In genomic region chr5:65426656-65427055, GRCh38 we compare ENCODE assay signal across 39 cellular contexts.
"Had no signal": no experiment of that assay in that cellular context is flagged by ENCODE, and none has a peak within 500 bp of the region (broad histone marks: within the 10 kb centered on the region; RNA-seq: fewer than 3 reads in every experiment).

No MANE protein-coding gene starts in this region.

- H3K4me1 ChIP-seq: adrenal gland, ascending aorta, body of pancreas, breast epithelium had no signal

- FAIRE-seq: bronchial epithelial cell had no signal

- H3K27ac ChIP-seq: adrenal gland, ascending aorta, body of pancreas, brain microvascular endothelial cell, breast epithelium, cardiac muscle cell had no signal

- H3K27me3 ChIP-seq: adrenal gland, ascending aorta, body of pancreas, brain microvascular endothelial cell, breast epithelium, cardiac muscle cell had no signal

- H3K4me3 ChIP-seq: adrenal gland, ascending aorta, body of pancreas, breast epithelium, cardiac muscle cell had no signal

- H3K36me3 Mint-ChIP-seq: activated naive CD4-positive, alpha-beta T cell treated with anti-CD3 and anti-CD28 coated beads, Interleukin-2, amount 10 ng/mL, durations not matched to agents 7 days and 5 days had no signal

- H3K4me3 Mint-ChIP-seq: activated naive CD4-positive, alpha-beta T cell treated with anti-CD3 and anti-CD28 coated beads for 36 hours; activated naive CD4-positive, alpha-beta T cell treated with anti-CD3 and anti-CD28 coated beads, Interleukin-2, amount 10 ng/mL, durations not matched to agents 7 days and 5 days; activated naive CD4-positive, alpha-beta T cell treated with anti-CD3 and anti-CD28 coated beads, Interleukin-2, amount 50 U/mL, for 24 hours; activated naive CD8-positive, alpha-beta T cell; activated naive CD8-positive, alpha-beta T cell treated with anti-CD3 and anti-CD28 coated beads for 36 hours; activated naive CD8-positive, alpha-beta T cell treated with anti-CD3 and anti-CD28 coated beads, Interleukin-2, amount 10 ng/mL, durations not matched to agents 7 days and 5 days; activated naive CD8-positive, alpha-beta T cell treated with anti-CD3 and anti-CD28 coated beads, Interleukin-2, amount 50 U/mL, for 24 hours; activated T-cell treated with anti-CD3 and anti-CD28 coated beads, Interleukin-2, amount 50 U/mL, for 24 hours; activated T-cell treated with anti-CD3 and anti-CD28 coated beads, Interleukin-2, amount 50 U/mL, for 4 hours; activated T-cell treated with anti-CD3 and anti-CD28 coated beads, Interleukin-2, amount 50 U/mL, for 72 hours; activated T-helper 1 cell treated with anti-CD3 and anti-CD28 coated beads, Interleukin-12 subunit alpha, Interleukin-12 subunit beta, Interleukin-2, Interleukin-4 antibody, amounts not matched to agents 30 ng/mL and 10 ng/mL and 1 ng/mL, durations not matched to agents 14 hours and 24 hours and 36 hours; activated T-helper 17 cell treated with anti-CD3 and anti-CD28 coated beads, Interleukin-2, amount 50 U/mL, for 72 hours; brain; central memory CD8-positive, alpha-beta T cell had no signal

- ATAC-seq: activated naive CD4-positive, alpha-beta T cell treated with anti-CD3 and anti-CD28 coated beads, Interleukin-2, amount 50 U/mL, for 72 hours; activated naive CD8-positive, alpha-beta T cell treated with anti-CD3 and anti-CD28 coated beads, Interleukin-2, amount 50 U/mL, for 24 hours; activated T-cell treated with anti-CD3 and anti-CD28 coated beads, Interleukin-2, amount 50 U/mL, for 4 hours; activated T-cell treated with anti-CD3 and anti-CD28 coated beads, Interleukin-2, amount 50 U/mL, for 72 hours; activated T-helper 17 cell treated with anti-CD3 and anti-CD28 coated beads, Interleukin-2, amount 50 U/mL, for 72 hours; body of pancreas had no signal

- H3K9me3 ChIP-seq: adrenal gland, body of pancreas had no signal

- H3K27ac Mint-ChIP-seq: activated naive CD4-positive, alpha-beta T cell treated with anti-CD3 and anti-CD28 coated beads for 36 hours; activated naive CD4-positive, alpha-beta T cell treated with anti-CD3 and anti-CD28 coated beads, Interleukin-2, amount 10 ng/mL, durations not matched to agents 7 days and 5 days; activated naive CD4-positive, alpha-beta T cell treated with anti-CD3 and anti-CD28 coated beads, Interleukin-2, amount 50 U/mL, for 24 hours; activated naive CD4-positive, alpha-beta T cell treated with anti-CD3 and anti-CD28 coated beads, Interleukin-2, amount 50 U/mL, for 72 hours; activated naive CD8-positive, alpha-beta T cell; activated naive CD8-positive, alpha-beta T cell treated with anti-CD3 and anti-CD28 coated beads for 36 hours; activated naive CD8-positive, alpha-beta T cell treated with anti-CD3 and anti-CD28 coated beads, Interleukin-2, amount 10 ng/mL, durations not matched to agents 7 days and 5 days; activated naive CD8-positive, alpha-beta T cell treated with anti-CD3 and anti-CD28 coated beads, Interleukin-2, amount 50 U/mL, for 24 hours; activated T-cell treated with anti-CD3 and anti-CD28 coated beads, Interleukin-2, amount 50 U/mL, for 24 hours; activated T-cell treated with anti-CD3 and anti-CD28 coated beads, Interleukin-2, amount 50 U/mL, for 72 hours; activated T-helper 1 cell treated with anti-CD3 and anti-CD28 coated beads, Interleukin-12 subunit alpha, Interleukin-12 subunit beta, Interleukin-2, Interleukin-4 antibody, amounts not matched to agents 30 ng/mL and 10 ng/mL and 1 ng/mL, durations not matched to agents 14 hours and 24 hours and 36 hours; activated T-helper 17 cell treated with anti-CD3 and anti-CD28 coated beads, Interleukin-2, amount 50 U/mL, for 72 hours; activated T-helper 2 cell treated with anti-CD3 and anti-CD28 coated beads, Interferon-gamma antibody, Interleukin-2, Interleukin-4, amounts not matched to agents 10 μg/mL and 5 μg/mL and 100 μg/mL, durations not matched to agents 14 hours and 24 hours and 36 hours; brain had no signal

- DNase-seq: activated effector memory CD4-positive, alpha-beta T cell treated with anti-CD3 and anti-CD28 coated beads, Interleukin-2, amount 50 U/mL, for 16 hours; activated effector memory CD4-positive, alpha-beta T cell treated with Interleukin-2 at 50 U/mL for 16 hours; activated gamma-delta T cell; activated gamma-delta T cell treated with Interleukin-2 at 50 U/mL for 16 hours; activated naive CD4-positive, alpha-beta T cell; activated naive CD4-positive, alpha-beta T cell treated with anti-CD3 and anti-CD28 coated beads for 36 hours; activated naive CD4-positive, alpha-beta T cell treated with anti-CD3 and anti-CD28 coated beads, Interleukin-2, amount 10 ng/mL, durations not matched to agents 7 days and 5 days; activated naive CD4-positive, alpha-beta T cell treated with anti-CD3 and anti-CD28 coated beads, Interleukin-2, amount 50 U/mL, for 16 hours; activated naive CD4-positive, alpha-beta T cell treated with Interleukin-2 at 50 U/mL for 16 hours; activated naive CD8-positive, alpha-beta T cell treated with anti-CD3 and anti-CD28 coated beads for 36 hours; activated naive CD8-positive, alpha-beta T cell treated with anti-CD3 and anti-CD28 coated beads, Interleukin-2, amount 10 ng/mL, durations not matched to agents 7 days and 5 days; activated naive CD8-positive, alpha-beta T cell treated with anti-CD3 and anti-CD28 coated beads, Interleukin-2, amount 50 U/mL, for 24 hours; activated T-cell treated with anti-CD3 and anti-CD28 coated beads, Interleukin-2, amount 50 U/mL, for 1 hour; activated T-cell treated with anti-CD3 and anti-CD28 coated beads, Interleukin-2, amount 50 U/mL, for 24 hours; activated T-cell treated with anti-CD3 and anti-CD28 coated beads, Interleukin-2, amount 50 U/mL, for 4 hours; activated T-cell treated with anti-CD3 and anti-CD28 coated beads, Interleukin-2, amount 50 U/mL, for 48 hours; activated T-cell treated with anti-CD3 and anti-CD28 coated beads, Interleukin-2, amount 50 U/mL, for 72 hours; adrenal gland; amniotic stem cell; amygdala; anterior cingulate cortex; aorta; body of pancreas; brain microvascular endothelial cell; caudate nucleus; central memory CD4-positive, alpha-beta T cell; cerebellar nuclear complex had no signal

- H3K4me1 Mint-ChIP-seq: activated naive CD4-positive, alpha-beta T cell treated with anti-CD3 and anti-CD28 coated beads, Interleukin-2, amount 10 ng/mL, durations not matched to agents 7 days and 5 days; activated naive CD4-positive, alpha-beta T cell treated with anti-CD3 and anti-CD28 coated beads, Interleukin-2, amount 50 U/mL, for 24 hours; activated naive CD8-positive, alpha-beta T cell treated with anti-CD3 and anti-CD28 coated beads for 36 hours; activated naive CD8-positive, alpha-beta T cell treated with anti-CD3 and anti-CD28 coated beads, Interleukin-2, amount 10 ng/mL, durations not matched to agents 7 days and 5 days; activated naive CD8-positive, alpha-beta T cell treated with anti-CD3 and anti-CD28 coated beads, Interleukin-2, amount 50 U/mL, for 24 hours; activated T-helper 17 cell treated with anti-CD3 and anti-CD28 coated beads, Interleukin-2, amount 50 U/mL, for 72 hours; central memory CD8-positive, alpha-beta T cell had no signal

- H3K9me3 Mint-ChIP-seq: activated naive CD4-positive, alpha-beta T cell treated with anti-CD3 and anti-CD28 coated beads for 36 hours; activated naive CD4-positive, alpha-beta T cell treated with anti-CD3 and anti-CD28 coated beads, Interleukin-2, amount 10 ng/mL, durations not matched to agents 7 days and 5 days; activated naive CD4-positive, alpha-beta T cell treated with anti-CD3 and anti-CD28 coated beads, Interleukin-2, amount 50 U/mL, for 24 hours; activated naive CD4-positive, alpha-beta T cell treated with anti-CD3 and anti-CD28 coated beads, Interleukin-2, amount 50 U/mL, for 72 hours; activated T-helper 1 cell treated with anti-CD3 and anti-CD28 coated beads, Interleukin-12 subunit alpha, Interleukin-12 subunit beta, Interleukin-2, Interleukin-4 antibody, amounts not matched to agents 30 ng/mL and 10 ng/mL and 1 ng/mL, durations not matched to agents 14 hours and 24 hours and 36 hours; activated T-helper 2 cell treated with anti-CD3 and anti-CD28 coated beads, Interferon-gamma antibody, Interleukin-2, Interleukin-4, amounts not matched to agents 10 μg/mL and 5 μg/mL and 100 μg/mL, durations not matched to agents 14 hours and 24 hours and 36 hours; central memory CD8-positive, alpha-beta T cell had no signal

- H3K36me3 ChIP-seq: adrenal gland, ascending aorta, breast epithelium, cardiac muscle cell had no signal

- H3K27me3 Mint-ChIP-seq: activated naive CD4-positive, alpha-beta T cell treated with anti-CD3 and anti-CD28 coated beads, Interleukin-2, amount 10 ng/mL, durations not matched to agents 7 days and 5 days; activated naive CD4-positive, alpha-beta T cell treated with anti-CD3 and anti-CD28 coated beads, Interleukin-2, amount 50 U/mL, for 24 hours; activated naive CD8-positive, alpha-beta T cell; activated naive CD8-positive, alpha-beta T cell treated with anti-CD3 and anti-CD28 coated beads for 36 hours; activated naive CD8-positive, alpha-beta T cell treated with anti-CD3 and anti-CD28 coated beads, Interleukin-2, amount 10 ng/mL, durations not matched to agents 7 days and 5 days; activated naive CD8-positive, alpha-beta T cell treated with anti-CD3 and anti-CD28 coated beads, Interleukin-2, amount 50 U/mL, for 24 hours; activated T-cell treated with anti-CD3 and anti-CD28 coated beads, Interleukin-2, amount 50 U/mL, for 24 hours; activated T-helper 17 cell treated with anti-CD3 and anti-CD28 coated beads, Interleukin-2, amount 50 U/mL, for 72 hours; central memory CD8-positive, alpha-beta T cell had no signal
